9 cellular contexts compared by ENCODE assay signal in the genomic region with DNA sequence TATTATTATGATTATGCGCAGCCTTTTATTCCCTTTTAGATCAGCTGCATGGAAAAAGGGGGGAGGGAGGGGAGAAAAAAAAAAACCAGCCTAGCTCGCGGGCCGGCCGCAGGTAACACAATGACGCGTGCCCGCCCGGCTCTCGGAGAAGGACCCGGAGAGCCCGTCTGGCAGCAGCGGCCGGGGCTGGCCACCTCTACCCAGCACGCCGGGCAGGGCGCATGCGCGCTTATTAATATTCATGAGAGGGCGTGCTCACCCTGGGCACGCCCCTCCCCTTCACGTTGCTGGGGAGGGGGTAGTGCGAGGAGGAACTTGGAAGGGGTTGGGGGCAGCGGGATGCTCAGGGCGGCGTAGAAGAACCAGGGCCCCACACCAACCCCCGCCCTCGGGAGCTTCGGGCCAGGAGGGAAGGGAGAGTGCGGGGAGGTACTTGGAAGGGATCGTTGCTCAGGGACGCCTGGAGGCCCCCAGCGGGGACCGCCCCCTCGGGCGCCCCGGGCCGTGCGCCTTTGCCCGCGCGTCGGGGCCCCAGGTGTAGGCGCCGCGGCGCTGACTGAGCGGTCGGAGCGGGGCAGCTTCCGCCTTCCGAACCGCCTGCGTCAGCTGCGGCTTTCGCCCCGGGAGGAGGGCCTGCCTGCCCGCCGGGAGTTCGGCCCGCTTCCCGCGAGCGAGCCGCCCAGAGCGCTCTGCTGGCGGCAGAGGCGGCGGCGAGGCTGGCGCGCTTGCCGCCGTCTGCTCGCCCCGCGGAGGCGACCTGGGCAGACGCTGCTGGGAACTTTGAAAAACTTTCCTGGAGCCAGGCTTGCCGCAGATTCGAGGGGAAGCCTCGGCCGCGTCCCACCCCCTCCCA. TPM values are rescaled to one million over a fixed set of nuclear protein-coding genes. Genes with fewer than 3 reads are reported as not detected.
DNase-seq lines count a peak whose midpoint lies in the region; ATAC-seq and TF ChIP-seq lines count a peak whose summit lies in the region.
"Had no signal": no experiment of that assay in that cellular context is flagged by ENCODE, and none has a peak within 500 bp of the region (broad histone marks: within the 10 kb centered on the region; RNA-seq: fewer than 3 reads in every experiment).

TSS of gene JAG1 (minus strand) at position 169 of the 853 bp plus-strand sequence. CDS start 469 bp downstream, outside the sequence.

- no peaks in the 10 kb centered on the region for H3K27me3 Mint-ChIP-seq in progenitor cell of endocrine pancreas

- DNase-seq in activated T-cell treated with anti-CD3 and anti-CD28 coated beads for 1 hour (ENCODE audit: low read depth): peak; percentile 29
- no peak for DNase-seq in activated T-cell treated with anti-CD3 and anti-CD28 coated beads for 4 hours
- DNase-seq in NCI-H1092 (lab: John Stamatoyannopoulos, UW): peak; percentile 93
- DNase-seq in SK-N-MC (ENCODE audit: low read depth, low spot score): no peak
- peak; percentile 82 for DNase-seq in astrocyte of the cerebellum (ENCODE audit: low read depth)
- DNase-seq in right atrium auricular region (ENCODE audit: low spot score): peak; percentile 97
- DNase-seq in progenitor cell of endocrine pancreas (ENCODE audit: low spot score, unreplicated experiment): peak; percentile 94
- DNase-seq: DND-41 had no signal

- peak within 1 kb of the TSS; percentile 99 for H3K27ac Mint-ChIP-seq in progenitor cell of endocrine pancreas

- peaks cover 37% of the 10 kb centered on the region for H3K4me1 Mint-ChIP-seq in progenitor cell of endocrine pancreas (ENCODE audit: low read depth)

- H3K4me3 Mint-ChIP-seq in progenitor cell of endocrine pancreas (ENCODE audit: low read depth): peak within 1 kb of the TSS; percentile 99

- peaks cover 21% of the 10 kb centered on the region for H3K36me3 Mint-ChIP-seq in progenitor cell of endocrine pancreas (ENCODE audit: insufficient read depth)

- peak within 1 kb of the TSS; percentile 62 for H3K9ac ChIP-seq in SK-N-MC (ENCODE audit: insufficient read length)

- no peaks in the 10 kb centered on the region for H3K9me3 ChIP-seq in SK-N-MC (ENCODE audit: low read depth, low read length)
- H3K9me3 ChIP-seq in right atrium auricular region: no peaks in the 10 kb centered on the region

- in situ Hi-C loops in astrocyte of the cerebellum (cut with HindIII; ENCODE audit: low sequenced_read_pairs): no loop called here

- H3K4me3 ChIP-seq in SK-N-MC (peak within 1 kb of the TSS; percentile 89), astrocyte of the cerebellum (ENCODE audit: low read depth, low read length) (peak within 1 kb of the TSS; percentile 59), right atrium auricular region (peak within 1 kb of the TSS; percentile 87 to 94)

- ATAC-seq in HG02642 (IDR thresholded peaks at IDR 0.05; ENCODE audit: poor library complexity, unreplicated experiment): peak; percentile 66

- TF ChIP-seq CTCF in astrocyte of the cerebellum (IDR thresholded peaks at IDR 0.05; ENCODE audit: low read depth, low read length, missing control alignments): no peak
- TF ChIP-seq CTCF in right atrium auricular region (IDR thresholded peaks at IDR 0.05): no peak
- TF ChIP-seq CTCF in progenitor cell of endocrine pancreas (IDR thresholded peaks at IDR 0.05; ENCODE audit: unreplicated experiment): no peak

- H3K9me3 Mint-ChIP-seq in progenitor cell of endocrine pancreas (ENCODE audit: low read depth): no peaks in the 10 kb centered on the region

- no peaks in the 10 kb centered on the region for H3K27me3 ChIP-seq in right atrium auricular region

- peaks cover 0 to 35% of the 10 kb centered on the region in 2 donors for H3K4me1 ChIP-seq in right atrium auricular region

- H3K36me3 ChIP-seq in SK-N-MC (ENCODE audit: insufficient read depth, low read length) (no peaks in the 10 kb centered on the region), right atrium auricular region (no peaks in the 10 kb centered on the region)

- no peak within 1 kb of the TSS for H3K27ac ChIP-seq in SK-N-MC
- peak within 1 kb of the TSS; percentile 98 for H3K27ac ChIP-seq in right atrium auricular region

RNA-seq across cellular contexts. Expression of gene JAG1, which starts in this region (rescaled TPM):
- total RNA-seq in right atrium auricular region (10 to 100 TPM; 30.9 to 32.8 TPM), progenitor cell of endocrine pancreas (260 and 277 TPM in 2 replicates)

Comparison
In these comparisons a context has a peak if more than half of its experiments do, and no peak if none do; other contexts are left out.
1. DNase-seq: peak in activated T-cell treated with anti-CD3 and anti-CD28 coated beads for 1 hour (single experiment), NCI-H1092 (single experiment), astrocyte of the cerebellum (single experiment), right atrium auricular region (single experiment) and progenitor cell of endocrine pancreas (single experiment); none in activated T-cell treated with anti-CD3 and anti-CD28 coated beads for 4 hours (single experiment) and SK-N-MC (single experiment).
2. Peak in every context shown above with its lines, with median percentiles within 50 percentile points of each other: H3K4me3 ChIP-seq.